Comparison of ENCODE assay signal across 1 cellular context in genomic region chr14:105074601-105075053, GRCh38.
A peak's percentile ranks its signal among the peaks of the same experiment; 100 is the strongest.
TF ChIP-seq lines count a peak whose summit lies in the region.

No MANE protein-coding gene starts in this region.

TF ChIP-seq in H1, 55 proteins besides CTCF, POLR2A, EP300 and RAD21:
- TF ChIP-seq TAF1 (IDR thresholded peaks at IDR 0.05; ENCODE audit: low read depth, low read length): no peak
- 0 out of 2 replicates have a peak, but pooled peaks have one; percentile 13 for TF ChIP-seq CREB1 (IDR thresholded peaks at IDR 0.05)
- no peak for TF ChIP-seq MAFK (IDR thresholded peaks at IDR 0.05; ENCODE audit: low read depth, low read length)
- no peak for TF ChIP-seq HDAC6 (IDR thresholded peaks at IDR 0.05; ENCODE audit: low read depth, low read length)
- TF ChIP-seq CHD7 (IDR thresholded peaks at IDR 0.05; ENCODE audit: insufficient replicate concordance, low read length): no peak
- TF ChIP-seq TEAD4 (IDR thresholded peaks at IDR 0.05; ENCODE audit: low read depth, low read length): 0 out of 2 replicates have a peak, but pooled peaks have one; percentile 15
